Comparison of ENCODE assay signal across 9 cellular contexts in genomic region chr2:150403457-150403856, GRCh38.
DNase-seq lines count a peak whose midpoint lies in the region; ATAC-seq and TF ChIP-seq lines count a peak whose summit lies in the region.
"Had no signal": no experiment of that assay in that cellular context is flagged by ENCODE, and none has a peak within 500 bp of the region (broad histone marks: within the 10 kb centered on the region; RNA-seq: fewer than 3 reads in every experiment).

No MANE protein-coding gene starts in this region.

- H3K4me1 Mint-ChIP-seq in mesothelial cell of epicardium, result peaks cover 29% of the 10 kb centered on the region

- ATAC-seq in GM18868 (IDR thresholded peaks at IDR 0.05; ENCODE audit: unreplicated experiment) (peak; percentile 93), GM21723 (IDR thresholded peaks at IDR 0.05; ENCODE audit: unreplicated experiment) (peak; percentile 75), HG03558 (IDR thresholded peaks at IDR 0.05; ENCODE audit: extremely low read depth, unreplicated experiment) (peak; percentile 95)

- no peak overlapping the region for H3K4me3 Mint-ChIP-seq in mesothelial cell of epicardium
- H3K4me3 Mint-ChIP-seq: brain had no signal

- TF ChIP-seq CTCF in mesothelial cell of epicardium (IDR thresholded peaks at IDR 0.05; ENCODE audit: unreplicated experiment), result no peak

- no peak overlapping the region for H3K27ac Mint-ChIP-seq in mesothelial cell of epicardium

- peaks cover 3% of the 10 kb centered on the region for H3K36me3 Mint-ChIP-seq in mesothelial cell of epicardium

- no peaks in the 10 kb centered on the region for H3K4me1 ChIP-seq in muscle layer of duodenum (ENCODE audit: control insufficient read depth in 1 of 2, insufficient read depth in 2 of 2, low read length in 2 of 2)

- H3K4me3 ChIP-seq in muscle layer of duodenum (ENCODE audit: low read depth in 1 of 2, low read length in 2 of 2), result peak overlapping the region; percentile 20 to 34

- no peak for DNase-seq in amniotic stem cell (lab: John Stamatoyannopoulos, UW)
- no peak for DNase-seq in RKO (ENCODE audit: low spot score)
- DNase-seq in mesothelial cell of epicardium (ENCODE audit: low spot score in 2 of 2, unreplicated experiment in 2 of 2), result no peak
- DNase-seq: nucleus accumbens had no signal

- H3K27ac ChIP-seq in muscle layer of duodenum (ENCODE audit: low read length), result no peak overlapping the region

- no peaks in the 10 kb centered on the region for H3K27me3 Mint-ChIP-seq in mesothelial cell of epicardium (ENCODE audit: low read depth)
- H3K27me3 Mint-ChIP-seq: brain had no signal

- no peaks in the 10 kb centered on the region for H3K9me3 ChIP-seq in muscle layer of duodenum (ENCODE audit: control insufficient read depth in 1 of 2, low read length in 2 of 2)

- H3K27me3 ChIP-seq in muscle layer of duodenum (ENCODE audit: low read depth, low read length), result no peaks in the 10 kb centered on the region

- H3K9me3 Mint-ChIP-seq in mesothelial cell of epicardium, result peaks cover 13% of the 10 kb centered on the region

- no peaks in the 10 kb centered on the region for H3K36me3 ChIP-seq in muscle layer of duodenum (ENCODE audit: control insufficient read depth in 1 of 2, insufficient read depth in 2 of 2, low read length in 2 of 2)
